In genomic region chr11:2820976-2821375, GRCh38 we compare ENCODE assay signal across 21 cellular contexts.
"Had no signal": no experiment of that assay in that cellular context is flagged by ENCODE, and none has a peak within 500 bp of the region (broad histone marks: within the 10 kb centered on the region; RNA-seq: fewer than 3 reads in every experiment).

No MANE protein-coding gene starts in this region.

- H3K27me3 Mint-ChIP-seq: dendritic cell treated with granulocyte-macrophage colony-stimulating factor and Interleukin-4, amounts not matched to agents 40 ng/mL and 50 ng/mL, for 4 days; memory B cell had no signal

- H3K4me1 Mint-ChIP-seq: immature natural killer cell had no signal

- H3K4me3 Mint-ChIP-seq: dendritic cell treated with granulocyte-macrophage colony-stimulating factor and Interleukin-4, amounts not matched to agents 40 ng/mL and 50 ng/mL, for 4 days; effector memory CD8-positive, alpha-beta T cell; immature natural killer cell; memory B cell; nephron progenitor cell; stimulated activated naive B cell treated with anti-CD40 and anti-IgM and Interleukin-4, amounts not matched to agents 10 μg/mL and 1 μg/mL and 100 μg/mL, for 72 hours had no signal

- H3K36me3 ChIP-seq: esophagus muscularis mucosa, gastrocnemius medialis, ovary, stomach, thoracic aorta, transverse colon had no signal

- ATAC-seq: effector memory CD8-positive, alpha-beta T cell; gastrocnemius medialis; left colon; sciatic nerve; stimulated activated naive B cell treated with anti-CD40 and anti-IgM and Interleukin-4, amounts not matched to agents 10 μg/mL and 1 μg/mL and 100 μg/mL, for 72 hours had no signal

- H3K4me3 ChIP-seq: esophagus muscularis mucosa, gastrocnemius medialis, ovary, stomach, thoracic aorta, transverse colon had no signal

- H3K27ac ChIP-seq: epithelial cell of prostate, esophagus muscularis mucosa, gastrocnemius medialis, ovary, stomach, thoracic aorta, transverse colon had no signal

- H3K27ac Mint-ChIP-seq: dendritic cell treated with granulocyte-macrophage colony-stimulating factor and Interleukin-4, amounts not matched to agents 40 ng/mL and 50 ng/mL, for 4 days; effector memory CD8-positive, alpha-beta T cell; immature natural killer cell; memory B cell; naive B cell; nephron progenitor cell; progenitor cell of endocrine pancreas; stimulated activated naive B cell treated with anti-CD40 and anti-IgM and Interleukin-4, amounts not matched to agents 10 μg/mL and 1 μg/mL and 100 μg/mL, for 72 hours had no signal

- DNase-seq: cerebellar nuclear complex; effector memory CD8-positive, alpha-beta T cell; gastrocnemius medialis; immature natural killer cell; left colon; naive B cell; nephron progenitor cell; stimulated activated CD4-positive, alpha-beta T cell treated with anti-CD3 and anti-CD28 coated beads, Interleukin-2, amount 100 ng/mL, for 24 hours; stimulated activated CD4-positive, alpha-beta T cell treated with anti-CD3 and anti-CD28 coated beads, Interleukin-4, amount 100 ng/mL, for 4 hours; stimulated activated naive B cell treated with anti-CD40 and anti-IgM and Interleukin-4, amounts not matched to agents 10 μg/mL and 1 μg/mL and 100 μg/mL, for 72 hours; stomach; substantia nigra; transverse colon had no signal

- H3K27me3 ChIP-seq: esophagus muscularis mucosa, ovary, stomach, transverse colon had no signal

- H3K9me3 ChIP-seq: ovary had no signal
